In genomic region chr17:39852239-39852638, GRCh38 we compare ENCODE assay signal across 13 cellular contexts. TPM values are rescaled to one million over a fixed set of nuclear protein-coding genes. Genes with fewer than 3 reads are reported as not detected.
DNase-seq lines count a peak whose midpoint lies in the region; ATAC-seq and TF ChIP-seq lines count a peak whose summit lies in the region.
"Had no signal": no experiment of that assay in that cellular context is flagged by ENCODE, and none has a peak within 500 bp of the region (broad histone marks: within the 10 kb centered on the region; RNA-seq: fewer than 3 reads in every experiment).

No MANE protein-coding gene starts in this region.

- H3K9me3 Mint-ChIP-seq in activated naive CD4-positive, alpha-beta T cell treated with anti-CD3 and anti-CD28 coated beads, Interleukin-2, amount 50 U/mL, for 24 hours: no peaks in the 10 kb centered on the region
- H3K9me3 Mint-ChIP-seq in activated naive CD8-positive, alpha-beta T cell treated with anti-CD3 and anti-CD28 coated beads, Interleukin-2, amount 50 U/mL, for 24 hours: no peaks in the 10 kb centered on the region
- H3K9me3 Mint-ChIP-seq in stimulated activated naive CD8-positive, alpha-beta T cell treated with anti-CD3 and anti-CD28 coated beads, Interleukin-15, amount 100 ng/mL, for 72 hours: no peaks in the 10 kb centered on the region

- peaks cover 5% of the 10 kb centered on the region; the same call in 1 of the 2 replicates for H4K20me1 ChIP-seq in OCI-LY7 (ENCODE audit: insufficient read depth, low read length)

- no TSS peak for BruUV-seq in OCI-LY7 (replicated peaks; lab: Mats Ljungman, UMichigan)

- H3K4me3 ChIP-seq in OCI-LY7 (ENCODE audit: low read depth, low read length, poor library complexity, severe bottlenecking): no peak overlapping the region
- H3K4me3 ChIP-seq in right lobe of liver: no peak overlapping the region
- H3K4me3 ChIP-seq: smooth muscle cell had no signal

- peaks cover 58% of the 10 kb centered on the region for H3K4me1 ChIP-seq in OCI-LY7 (ENCODE audit: insufficient read depth, low read length, poor library complexity, severe bottlenecking)
- no peaks in the 10 kb centered on the region for H3K4me1 ChIP-seq in right lobe of liver

- TF ChIP-seq CTCF in OCI-LY7 (conservative IDR thresholded peaks at IDR 0.05; ENCODE audit: low read length): no peak
- TF ChIP-seq CTCF in right lobe of liver (IDR thresholded peaks at IDR 0.05): no peak

- POLR2A ChIA-PET in OCI-LY7 (lab: Charles Lee): interaction anchor here (1.2 to 1.5 kb wide), 2 partner anchors 9 to 58 kb away, joined by 5 to 13 read pairs; no protein-coding TSS in a partner anchor

- intact Hi-C loops in OCI-LY7 (cut with micrococcal nuclease; ENCODE audit: unreplicated experiment) (no loop called here), right lobe of liver (cut with DNase I) (no loop called here)

- H3K4me2 ChIP-seq in OCI-LY7 (ENCODE audit: low read length): peak overlapping the region; percentile 45
- H3K4me2 ChIP-seq: smooth muscle cell had no signal

- H3K9me2 ChIP-seq in OCI-LY7 (ENCODE audit: insufficient read depth, low read length): no peaks in the 10 kb centered on the region

- no peak for DNase-seq in activated naive CD4-positive, alpha-beta T cell (lab: John Stamatoyannopoulos, UW)
- no peak for DNase-seq in OCI-LY7 (ENCODE audit: low spot score)
- no peak for DNase-seq in activated naive CD8-positive, alpha-beta T cell treated with anti-CD3 and anti-CD28 coated beads, Interleukin-2, amount 50 U/mL, for 24 hours
- no peak for DNase-seq in stimulated activated naive CD8-positive, alpha-beta T cell treated with anti-CD3 and anti-CD28 coated beads, Interleukin-15, amount 100 ng/mL, for 72 hours
- no peak for DNase-seq in right lobe of liver
- no peak for DNase-seq in stimulated activated CD4-positive, alpha-beta T cell treated with anti-CD3 and anti-CD28 coated beads, Interleukin-4, amount 100 ng/mL, for 24 hours
- DNase-seq: left colon, NCI-H82, Right ventricle myocardium superior had no signal

- peak overlapping the region; percentile 31 for H3K4me3 Mint-ChIP-seq in activated naive CD4-positive, alpha-beta T cell treated with anti-CD3 and anti-CD28 coated beads, Interleukin-2, amount 50 U/mL, for 24 hours
- H3K4me3 Mint-ChIP-seq in activated naive CD8-positive, alpha-beta T cell treated with anti-CD3 and anti-CD28 coated beads, Interleukin-2, amount 50 U/mL, for 24 hours: peak overlapping the region; percentile 45
- peak overlapping the region; percentile 3 to 50 for H3K4me3 Mint-ChIP-seq in stimulated activated naive CD8-positive, alpha-beta T cell treated with anti-CD3 and anti-CD28 coated beads, Interleukin-15, amount 100 ng/mL, for 72 hours

- H3K27me3 Mint-ChIP-seq in activated naive CD4-positive, alpha-beta T cell treated with anti-CD3 and anti-CD28 coated beads, Interleukin-2, amount 50 U/mL, for 24 hours: no peaks in the 10 kb centered on the region
- H3K27me3 Mint-ChIP-seq in activated naive CD8-positive, alpha-beta T cell treated with anti-CD3 and anti-CD28 coated beads, Interleukin-2, amount 50 U/mL, for 24 hours: no peaks in the 10 kb centered on the region
- no peaks in the 10 kb centered on the region for H3K27me3 Mint-ChIP-seq in stimulated activated naive CD8-positive, alpha-beta T cell treated with anti-CD3 and anti-CD28 coated beads, Interleukin-15, amount 100 ng/mL, for 72 hours

- H3K27ac ChIP-seq in OCI-LY7 (ENCODE audit: low read depth, low read length, poor library complexity, severe bottlenecking) (peak overlapping the region; percentile 54), right lobe of liver (no peak overlapping the region)

- H2AFZ ChIP-seq in OCI-LY7 (ENCODE audit: low read length): no peak overlapping the region

- H3K4me1 Mint-ChIP-seq in activated naive CD4-positive, alpha-beta T cell treated with anti-CD3 and anti-CD28 coated beads, Interleukin-2, amount 50 U/mL, for 24 hours: peaks cover 71% of the 10 kb centered on the region
- peaks cover 64% of the 10 kb centered on the region for H3K4me1 Mint-ChIP-seq in activated naive CD8-positive, alpha-beta T cell treated with anti-CD3 and anti-CD28 coated beads, Interleukin-2, amount 50 U/mL, for 24 hours
- H3K4me1 Mint-ChIP-seq in stimulated activated naive CD8-positive, alpha-beta T cell treated with anti-CD3 and anti-CD28 coated beads, Interleukin-15, amount 100 ng/mL, for 72 hours: peaks cover 54% of the 10 kb centered on the region

- H3K79me2 ChIP-seq in OCI-LY7 (ENCODE audit: insufficient read depth, low read depth, low read length): peaks cover 99% of the 10 kb centered on the region

- H3K9me3 ChIP-seq in OCI-LY7 (ENCODE audit: low read length): no peaks in the 10 kb centered on the region
- H3K9me3 ChIP-seq in right lobe of liver: no peaks in the 10 kb centered on the region

- H3K27me3 ChIP-seq in right lobe of liver: no peaks in the 10 kb centered on the region

- CTCF ChIA-PET in OCI-LY7 (lab: Charles Lee; ENCODE audit: unreplicated experiment): no interaction called here

- H3K36me3 ChIP-seq in OCI-LY7 (ENCODE audit: insufficient read depth, low read length) (peaks cover 73% of the 10 kb centered on the region), right lobe of liver (no peaks in the 10 kb centered on the region)

- no peak for TF ChIP-seq POLR2A in right lobe of liver (IDR thresholded peaks at IDR 0.05)

- H3K27ac Mint-ChIP-seq in activated naive CD4-positive, alpha-beta T cell treated with anti-CD3 and anti-CD28 coated beads, Interleukin-2, amount 50 U/mL, for 24 hours: peak overlapping the region; percentile 43
- H3K27ac Mint-ChIP-seq in activated naive CD8-positive, alpha-beta T cell treated with anti-CD3 and anti-CD28 coated beads, Interleukin-2, amount 50 U/mL, for 24 hours: peak overlapping the region; percentile 79
- peak overlapping the region in 1 of 2 donors; percentile 74 for H3K27ac Mint-ChIP-seq in stimulated activated naive CD8-positive, alpha-beta T cell treated with anti-CD3 and anti-CD28 coated beads, Interleukin-15, amount 100 ng/mL, for 72 hours

- ATAC-seq in activated naive CD8-positive, alpha-beta T cell treated with anti-CD3 and anti-CD28 coated beads, Interleukin-2, amount 50 U/mL, for 24 hours: peak; percentile 82
- ATAC-seq in stimulated activated naive CD8-positive, alpha-beta T cell treated with anti-CD3 and anti-CD28 coated beads, Interleukin-15, amount 100 ng/mL, for 72 hours: peak; percentile 79
- no peak for ATAC-seq in right lobe of liver
- ATAC-seq in HG02840 (IDR thresholded peaks at IDR 0.05; ENCODE audit: low FRiP score, unreplicated experiment): no peak
- ATAC-seq: left colon had no signal

- peaks cover 6% of the 10 kb centered on the region for H3K36me3 Mint-ChIP-seq in activated naive CD4-positive, alpha-beta T cell treated with anti-CD3 and anti-CD28 coated beads, Interleukin-2, amount 50 U/mL, for 24 hours
- H3K36me3 Mint-ChIP-seq in activated naive CD8-positive, alpha-beta T cell treated with anti-CD3 and anti-CD28 coated beads, Interleukin-2, amount 50 U/mL, for 24 hours (ENCODE audit: low read depth): peaks cover 35% of the 10 kb centered on the region

- 52% methylated on average over 3 of the region's 3 CpGs for WGBS in right lobe of liver (ENCODE audit: insufficient coverage, low coverage, low lambda C conversion rate, missing lambda C conversion rate)

RNA-seq across cellular contexts. Expression of gene IKZF3, which starts 11.9 kb away (rescaled TPM):
- total RNA-seq in OCI-LY7 (2014; rRNA removed; shearing (Covaris generic)): 44.7 and 54.7 TPM in 2 replicates
- 125 and 134 TPM in 2 replicates for total RNA-seq in OCI-LY7 (2022)
- total RNA-seq in right lobe of liver: 1 to 10 TPM in 3 of 6 experiments, under 1 TPM in 3; 0.22 to 1.9 (median 0.92) TPM
- total RNA-seq: M059J had no signal

RNA-seq across cellular contexts. Expression of gene ZPBP2, which starts 15.8 kb away (rescaled TPM):
- not detected in 2 replicates for total RNA-seq in OCI-LY7 (2014; rRNA removed; shearing (Covaris generic))
- total RNA-seq in OCI-LY7 (2022): not detected in 2 replicates
- total RNA-seq in right lobe of liver: not detected
- total RNA-seq: left colon, M059J, Right ventricle myocardium superior, smooth muscle cell had no signal

Comparison
In these comparisons a context has a peak if more than half of its experiments do, and no peak if none do; other contexts are left out.
1. ATAC-seq: peak in activated naive CD8-positive, alpha-beta T cell treated with anti-CD3 and anti-CD28 coated beads, Interleukin-2, amount 50 U/mL, for 24 hours (single experiment) and stimulated activated naive CD8-positive, alpha-beta T cell treated with anti-CD3 and anti-CD28 coated beads, Interleukin-15, amount 100 ng/mL, for 72 hours (single experiment); none in right lobe of liver (0 of 4) and HG02840 (single experiment).
2. RNA of gene IKZF3, which starts 11.9 kb away (total RNA-seq): 44.7 to 134 TPM in OCI-LY7; 0.22 to 1.9 TPM in right lobe of liver; every median in the first group is over 10 times any median in the second.
3. Peak in every context shown above with its lines, with median percentiles within 50 percentile points of each other: H3K4me3 Mint-ChIP-seq.